In the genomic region with DNA sequence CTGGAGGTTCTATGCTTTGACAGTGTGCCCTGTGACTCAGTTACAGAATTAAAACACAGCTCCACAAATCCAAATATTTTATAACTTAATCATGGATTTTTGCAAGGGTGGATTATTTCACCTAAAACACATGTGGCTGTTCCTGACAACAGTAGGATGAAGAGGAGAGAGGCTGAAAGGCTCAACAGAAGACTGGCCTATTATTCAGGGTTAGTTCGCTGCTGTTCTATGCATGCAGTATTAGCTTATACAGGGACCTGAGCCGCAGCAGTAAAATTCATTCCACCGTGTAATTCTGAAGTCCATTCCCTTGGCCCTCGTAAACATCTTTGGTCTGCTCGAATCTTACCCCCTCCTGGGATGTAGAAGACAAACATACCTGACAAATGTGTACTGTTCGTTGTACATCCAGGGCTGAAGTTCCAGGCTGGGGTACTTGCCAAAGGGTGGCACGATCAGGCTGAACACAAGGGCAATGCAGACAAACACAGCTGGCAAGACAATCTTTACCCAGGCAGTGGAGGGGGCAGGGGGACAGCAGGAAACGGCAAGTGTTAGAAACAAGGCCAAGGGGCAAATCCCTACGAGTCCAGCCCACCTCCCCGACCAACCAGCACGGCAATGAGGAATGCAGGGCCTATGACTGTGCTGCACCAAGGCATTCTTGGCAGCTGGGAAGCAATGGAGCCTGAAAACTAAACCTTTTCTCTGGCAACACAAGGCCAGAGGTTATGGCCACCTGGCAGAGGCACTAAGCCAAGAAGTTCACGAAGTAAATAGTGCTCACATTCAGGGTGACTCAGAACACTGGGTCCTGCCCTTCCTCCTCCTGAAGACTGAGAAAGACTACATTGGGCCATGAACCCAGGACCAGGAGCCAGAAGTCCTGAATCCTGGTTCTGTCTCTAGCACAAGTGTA, we compare ENCODE assay signal across 11 cellular contexts. TPM values are rescaled to one million over a fixed set of nuclear protein-coding genes. Genes with fewer than 3 reads are reported as not detected.
A peak's percentile ranks its signal among the peaks of the same experiment; 100 is the strongest.
DNase-seq lines count a peak whose midpoint lies in the region; ATAC-seq, FAIRE-seq and TF ChIP-seq lines count a peak whose summit lies in the region.
"Had no signal": no experiment of that assay in that cellular context is flagged by ENCODE, and none has a peak within 500 bp of the region (broad histone marks: within the 10 kb centered on the region; RNA-seq: fewer than 3 reads in every experiment).

No MANE protein-coding gene starts in this region.

- H3K56ac ChIP-seq in H1 (replicated peaks; ENCODE audit: insufficient read length, low read depth, low read length): no peak overlapping the region
- no peak overlapping the region for H3K56ac ChIP-seq in mesendoderm (ENCODE audit: low read length)

- H2AK5ac ChIP-seq in H1 (ENCODE audit: low read depth, low read length) (no peak overlapping the region), mesendoderm (ENCODE audit: low read length) (no peak overlapping the region)

- H2BK5ac ChIP-seq in H1 (ENCODE audit: low read depth, low read length) (peak overlapping the region; percentile 10; the same call in 1 of the 2 replicates), mesendoderm (ENCODE audit: low read length) (no peak overlapping the region)

- CTCF ChIA-PET in H1 (lab: Charles Lee; ENCODE audit: partially characterized antibody): interaction anchor here (0.7 to 1.2 kb wide), 3 partner anchors 10 to 605 kb away, joined by 3 to 4 read pairs (median 3); no protein-coding TSS in a partner anchor

- POLR2A ChIA-PET in H1 (lab: Charles Lee; ENCODE audit: partially characterized antibody): interaction anchor here (1.0 to 1.8 kb wide), 2 partner anchors 8 to 17 kb away, joined by 3 read pairs; no protein-coding TSS in a partner anchor

- no peak for TF ChIP-seq CTCF in H1 (IDR thresholded peaks at IDR 0.05; ENCODE audit: control extremely low read depth in 1 of 3, insufficient read depth in 1 of 3, low read depth in 1 of 3, low read length in 3 of 3)

- H3K79me1 ChIP-seq in H1 (ENCODE audit: low read depth, low read length) (no peaks in the 10 kb centered on the region), mesendoderm (ENCODE audit: low read length) (no peaks in the 10 kb centered on the region)

- H3K4me1 ChIP-seq in H1 (replicated peaks in 1 of 4; ENCODE audit: control insufficient read depth in 3 of 4, insufficient read depth in 4 of 4, low read length in 3 of 4): peaks cover 0 to 2% (median 0%) of the 10 kb centered on the region in 4 experiments; a peak in 3 of 7 replicates
- H3K4me1 ChIP-seq in mesendoderm (ENCODE audit: control insufficient read depth, low read depth, low read length): no peaks in the 10 kb centered on the region

- H3K27me3 ChIP-seq in H1 (replicated peaks in 1 of 4; ENCODE audit: control insufficient read depth in 3 of 4, extremely low read depth in 1 of 4, insufficient read depth in 3 of 4, low read length in 3 of 4) (no peaks in the 10 kb centered on the region), mesendoderm (ENCODE audit: insufficient read depth, low read length, poor library complexity) (no peaks in the 10 kb centered on the region)

- H3K4me2 ChIP-seq in H1 (ENCODE audit: insufficient read depth in 1 of 2, low read depth in 2 of 2, low read length in 2 of 2) (no peak overlapping the region), mesendoderm (ENCODE audit: low read length) (no peak overlapping the region)

- no peak overlapping the region for H4K5ac ChIP-seq in H1 (ENCODE audit: insufficient read length, low read depth, low read length)
- H4K5ac ChIP-seq in mesendoderm (ENCODE audit: low read length): no peak overlapping the region

- H3K18ac ChIP-seq in H1 (ENCODE audit: extremely low read depth, low read length) (no peak overlapping the region), mesendoderm (ENCODE audit: low read length) (no peak overlapping the region)

- no peaks in the 10 kb centered on the region for H4K20me1 ChIP-seq in H1 (replicated peaks in 1 of 2; ENCODE audit: control insufficient read depth in 1 of 2, insufficient read depth in 2 of 2, low read length in 2 of 2)

- H3K14ac ChIP-seq in H1 (ENCODE audit: insufficient read length): no peak overlapping the region

- no peak for TF ChIP-seq EP300 in H1 (IDR thresholded peaks at IDR 0.05; ENCODE audit: borderline replicate concordance in 1 of 2, low read depth in 2 of 2, low read length in 2 of 2)

- H3K23ac ChIP-seq in H1 (ENCODE audit: insufficient read length) (no peak overlapping the region), mesendoderm (ENCODE audit: low read length) (no peak overlapping the region)

- H3K23me2 ChIP-seq in H1 (ENCODE audit: low read depth, low read length): no peaks in the 10 kb centered on the region

- H3K9me3 ChIP-seq in H1 (ENCODE audit: insufficient read depth in 2 of 2, low read depth in 1 of 2, low read length in 1 of 2): no peaks in the 10 kb centered on the region

- DNase-seq in AG20443 (ENCODE audit: low spot score): peak; percentile 27
- peak; percentile 46 for DNase-seq in NCI-H2029 treated with DMSO at 0.1 percent for 48 hours (lab: John Stamatoyannopoulos, UW)
- no peak for DNase-seq in H1 (ENCODE audit: low read depth in 1 of 2, low spot score in 2 of 2)
- DNase-seq in mesendoderm: peak; percentile 26
- DNase-seq: activated T-cell treated with anti-CD3 and anti-CD28 coated beads, Interleukin-2, amount 50 U/mL, for 4 hours; CD4-positive, alpha-beta memory T cell had no signal

- no peak for TF ChIP-seq POLR2A in H1 (IDR thresholded peaks at IDR 0.05; ENCODE audit: control extremely low read depth in 1 of 2, low read depth in 2 of 2, low read length in 2 of 2)

- H3K79me2 ChIP-seq in H1 (ENCODE audit: control insufficient read depth in 1 of 2, insufficient read depth in 2 of 2, low read length in 2 of 2) (no peaks in the 10 kb centered on the region), mesendoderm (ENCODE audit: control insufficient read depth, insufficient read depth, low read length) (no peaks in the 10 kb centered on the region)

- no peak overlapping the region for H4K8ac ChIP-seq in H1 (ENCODE audit: extremely low read depth, insufficient read depth, low read length)
- no peak overlapping the region for H4K8ac ChIP-seq in mesendoderm (ENCODE audit: low read depth, low read length)

- H2BK20ac ChIP-seq in H1 (ENCODE audit: low read length): no peak overlapping the region

- no peak overlapping the region for H2AFZ ChIP-seq in H1 (ENCODE audit: low read length)

- WGBS in H1 (ENCODE audit: extremely low coverage in 1 of 2, insufficient coverage in 1 of 2, insufficient read length in 1 of 2, insufficient replicate concordance in 2 of 2, low coverage in 1 of 2, low lambda C conversion rate in 2 of 2, missing lambda C conversion rate in 1 of 2), 2 experiments: 84% methylated on average over 12 of the region's 12 CpGs; no CpG with 5 or more reads in 1 of the 2 experiments
- no CpG with 5 or more reads among the region's 12 CpGs for WGBS in mesendoderm (ENCODE audit: extremely low coverage, insufficient coverage, low lambda C conversion rate)

- H3K27ac ChIP-seq in H1 (ENCODE audit: low read depth, low read length): 0 out of 2 replicates have a peak overlapping the region, but pooled peaks have one; percentile 16
- no peak overlapping the region for H3K27ac ChIP-seq in mesendoderm (ENCODE audit: low read depth, low read length)
- H3K27ac ChIP-seq: HL-60 had no signal

- H3K9ac ChIP-seq in H1 (replicated peaks in 1 of 4; ENCODE audit: extremely low read depth in 1 of 4, low read depth in 3 of 4, low read length in 3 of 4) (no peak overlapping the region), mesendoderm (ENCODE audit: low read length) (no peak overlapping the region)

- no peak for TF ChIP-seq RAD21 in H1 (IDR thresholded peaks at IDR 0.05 in 1 of 2, conservative IDR thresholded peaks at IDR 0.05 in 1 of 2; ENCODE audit: low read depth in 2 of 2, low read length in 2 of 2)

- H4K91ac ChIP-seq in H1 (replicated peaks; ENCODE audit: insufficient read length, low read length): no peak overlapping the region

- H3K4ac ChIP-seq in H1 (replicated peaks; ENCODE audit: insufficient read length, low read depth, low read length) (no peak overlapping the region), mesendoderm (ENCODE audit: low read depth, low read length) (no peak overlapping the region)

- H2BK12ac ChIP-seq in H1 (ENCODE audit: low read depth, low read length): 0 out of 2 replicates have a peak overlapping the region, but pooled peaks have one; percentile 27

- H3K36me3 ChIP-seq in H1 (ENCODE audit: control insufficient read depth in 2 of 4, insufficient read depth in 4 of 4, low read length in 3 of 4) (peaks cover 0 to 37% (median 18%) of the 10 kb centered on the region in 4 experiments; a peak in 7 of 8 replicates), mesendoderm (ENCODE audit: control insufficient read depth, insufficient read depth, low read length) (no peaks in the 10 kb centered on the region)

- H3K4me3 ChIP-seq in H1 (ENCODE audit: extremely low read depth in 1 of 4, insufficient read depth in 2 of 4, low read depth in 3 of 4, low read length in 4 of 4): no peak overlapping the region
- H3K4me3 ChIP-seq in mesendoderm (ENCODE audit: low read length): no peak overlapping the region

- no peak for FAIRE-seq in H1 (lab: Jason Lieb, UNC)

- H2BK120ac ChIP-seq in H1 (replicated peaks; ENCODE audit: low read depth, low read length) (no peak overlapping the region), mesendoderm (ENCODE audit: low read depth, low read length) (no peak overlapping the region)

- ATAC-seq in HG03520 (IDR thresholded peaks at IDR 0.05; ENCODE audit: unreplicated experiment) (no peak), HG02759 (IDR thresholded peaks at IDR 0.05; ENCODE audit: unreplicated experiment) (no peak), GM18511 (IDR thresholded peaks at IDR 0.05; ENCODE audit: unreplicated experiment) (no peak), GM18870 (IDR thresholded peaks at IDR 0.05; ENCODE audit: unreplicated experiment) (no peak)
- ATAC-seq: activated T-cell treated with anti-CD3 and anti-CD28 coated beads, Interleukin-2, amount 50 U/mL, for 4 hours had no signal

- H2BK15ac ChIP-seq in H1 (ENCODE audit: low read length) (no peak overlapping the region), mesendoderm (replicated peaks; ENCODE audit: low read depth) (no peak overlapping the region)

TF ChIP-seq in H1, 55 proteins besides CTCF, POLR2A, EP300 and RAD21 (continues in another document):
- no peak for TF ChIP-seq YY1 (IDR thresholded peaks at IDR 0.05; ENCODE audit: low read depth, low read length)
- TF ChIP-seq SP2 (IDR thresholded peaks at IDR 0.05; ENCODE audit: low read length): no peak
- TF ChIP-seq EZH2 (IDR thresholded peaks at IDR 0.05; ENCODE audit: low read depth, low read length, severe bottlenecking): no peak

RNA-seq across cellular contexts. Expression of a gene that starts 46.8 kb away (rescaled TPM):
- total RNA-seq in H1 (2021; fragmentation: NEBNext Ultra II Directional; extraction: Animal tissue kit (Norgen Biotek cat#: 25700)): 0.29 and 0.34 TPM in 2 replicates
- 0.14 and 0.20 TPM in 2 replicates for polyA plus RNA-seq in H1 (2011; rRNA removed)
- polyA plus RNA-seq in H1 (2011; cell fraction: cytosol; rRNA removed): 0.21 TPM
- polyA plus RNA-seq in H1 (2011; cell fraction: nucleus; rRNA removed): 0.14 TPM
- polyA plus RNA-seq in H1 (2012, experiment 1 of 2): 0.39 to 0.43 TPM (median 0.42 TPM) in 3 of 4 replicates, not detected in the other
- not detected for polyA plus RNA-seq in H1 (2012, experiment 2 of 2)
- 0.32 TPM for polyA plus RNA-seq in H1 (2013, experiment 1 of 2)
- polyA plus RNA-seq in H1 (2013, experiment 2 of 2): 0.29 TPM
- polyA minus RNA-seq in H1 (2011; rRNA and poly(A)+ RNA removed): 0.09 and 0.68 TPM in 2 replicates
- polyA minus RNA-seq in H1 (2011; cell fraction: cytosol; rRNA and poly(A)+ RNA removed): not detected
- polyA minus RNA-seq in H1 (2011; cell fraction: nucleus; rRNA and poly(A)+ RNA removed): not detected
- polyA plus RNA-seq in mesendoderm (2013, experiment 1 of 2): 0.11 TPM
- polyA plus RNA-seq in mesendoderm (2013, experiment 2 of 2): 0.08 TPM

Comparison
In these comparisons a context has a peak if more than half of its experiments do, and no peak if none do; other contexts are left out.
1. DNase-seq: peak in AG20443 (single experiment), NCI-H2029 treated with DMSO at 0.1 percent for 48 hours (single experiment) and mesendoderm (single experiment); none in H1 (0 of 2).